In the genomic region with DNA sequence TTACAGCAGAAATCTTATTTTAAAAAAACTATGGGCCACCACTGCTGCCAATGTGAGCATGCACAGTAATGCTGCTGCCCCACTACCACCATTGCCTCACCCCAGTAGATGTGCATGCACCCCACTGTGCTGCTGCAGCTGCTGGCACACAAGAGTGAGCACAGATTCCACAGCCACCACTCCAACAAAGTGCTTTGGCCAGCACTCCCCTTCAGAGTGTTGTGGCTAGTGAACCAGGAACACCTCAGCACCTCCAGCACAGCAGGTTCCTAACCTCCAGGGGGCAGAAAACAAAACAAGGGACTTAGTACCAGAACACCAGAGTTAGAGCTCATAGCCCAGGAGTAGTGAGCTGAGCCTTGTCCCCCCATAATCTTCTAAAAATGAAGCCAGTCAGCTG, we compare ENCODE assay signal across 8 cellular contexts.
DNase-seq lines count a peak whose midpoint lies in the region; ATAC-seq and TF ChIP-seq lines count a peak whose summit lies in the region.

No MANE protein-coding gene starts in this region.

- H3K4me3 ChIP-seq in epithelial cell of proximal tubule (ENCODE audit: low read depth, low read length): no peak overlapping the region

- intact Hi-C loops in sciatic nerve (cut with DNase I): no loop called here

- peak; percentile 71 for TF ChIP-seq CTCF in epithelial cell of proximal tubule (conservative IDR thresholded peaks at IDR 0.05; ENCODE audit: low read depth, low read length)

- no peaks in the 10 kb centered on the region for H3K36me3 Mint-ChIP-seq in activated naive CD4-positive, alpha-beta T cell treated with anti-CD3 and anti-CD28 coated beads, Interleukin-2, amount 50 U/mL, for 72 hours

- DNase-seq in epithelial cell of proximal tubule (ENCODE audit: low read depth): peak; percentile 66
- DNase-seq in midbrain (lab: John Stamatoyannopoulos, UW): no peak
- DNase-seq in sciatic nerve (ENCODE audit: low spot score): no peak
- no peak for DNase-seq in activated naive CD4-positive, alpha-beta T cell treated with anti-CD3 and anti-CD28 coated beads, Interleukin-2, amount 50 U/mL, for 72 hours (ENCODE audit: low spot score in 2 of 2)
- no peak for DNase-seq in NCI-H2029 (lab: John Stamatoyannopoulos, UW)

- ATAC-seq in GM18499 (IDR thresholded peaks at IDR 0.05; ENCODE audit: insufficient read depth, unreplicated experiment) (peak; percentile 49), GM21576 (IDR thresholded peaks at IDR 0.05; ENCODE audit: unreplicated experiment) (peak; percentile 86), HG03442 (IDR thresholded peaks at IDR 0.05; ENCODE audit: unreplicated experiment) (peak; percentile 63), sciatic nerve (no peak)
- no peak for ATAC-seq in activated naive CD4-positive, alpha-beta T cell treated with anti-CD3 and anti-CD28 coated beads, Interleukin-2, amount 50 U/mL, for 72 hours

- peaks cover 4 to 14% of the 10 kb centered on the region in 2 donors for H3K9me3 Mint-ChIP-seq in activated naive CD4-positive, alpha-beta T cell treated with anti-CD3 and anti-CD28 coated beads, Interleukin-2, amount 50 U/mL, for 72 hours

- no peak overlapping the region for H3K27ac Mint-ChIP-seq in activated naive CD4-positive, alpha-beta T cell treated with anti-CD3 and anti-CD28 coated beads, Interleukin-2, amount 50 U/mL, for 72 hours

Comparison
In these comparisons a context has a peak if more than half of its experiments do, and no peak if none do; other contexts are left out.
1. ATAC-seq: peak in GM18499 (single experiment), GM21576 (single experiment) and HG03442 (single experiment); none in sciatic nerve (single experiment) and activated naive CD4-positive, alpha-beta T cell treated with anti-CD3 and anti-CD28 coated beads, Interleukin-2, amount 50 U/mL, for 72 hours (0 of 2).